1 cellular context compared by ENCODE assay signal in the genomic region with DNA sequence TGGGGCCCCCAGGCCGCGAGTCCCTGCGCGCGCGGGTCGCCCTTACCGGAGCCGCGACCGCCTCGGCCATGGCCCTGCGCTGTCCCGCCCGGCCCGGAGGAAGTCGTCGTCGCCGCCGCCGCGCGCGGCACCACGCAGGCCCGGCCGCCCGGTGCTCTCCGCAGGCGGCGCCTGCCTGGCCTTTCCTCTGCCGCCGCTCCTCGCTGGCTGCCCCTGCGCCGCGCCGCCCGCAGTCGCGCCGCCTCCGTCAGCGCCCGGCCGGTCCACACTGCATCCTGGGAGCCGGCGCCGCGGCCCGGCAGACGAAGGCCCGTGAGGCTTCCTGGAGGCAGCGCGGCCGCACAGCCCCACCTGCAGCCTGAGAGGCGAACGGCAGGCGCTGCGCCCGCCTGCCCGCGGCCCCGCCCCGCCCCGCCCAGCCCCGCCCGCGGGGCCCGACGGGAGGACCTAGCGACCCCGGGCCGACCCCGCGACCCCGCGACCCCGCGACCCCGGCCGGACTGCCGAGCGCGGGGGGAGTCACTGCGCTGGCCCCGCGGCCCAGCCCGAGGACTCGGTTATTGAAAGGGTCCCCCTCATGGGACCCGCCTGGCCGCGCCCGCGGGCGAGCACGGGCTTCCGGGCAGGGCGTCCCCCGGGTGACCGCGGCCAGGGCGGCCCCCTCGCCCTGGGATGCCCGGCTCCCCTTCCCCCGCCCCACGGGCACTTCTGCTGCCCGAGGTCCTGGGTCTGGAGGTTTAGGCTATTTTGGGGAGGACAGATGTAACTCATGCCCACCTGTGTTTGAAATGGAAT.
TF ChIP-seq lines count a peak whose summit lies in the region.

A gene (minus strand): TSS at position 343 of the 795 bp plus-strand sequence. CDS start 273 bp downstream, at position 70.

TF ChIP-seq in HepG2, 621 proteins besides CTCF, POLR2A, EP300 and RAD21 (continued from another document and continues in another):
- TF ChIP-seq KAT8 (CRISPR knock-in tag; IDR thresholded peaks at IDR 0.05) (no peak), SP1 (IDR thresholded peaks at IDR 0.05) (no peak), SP1 (CRISPR knock-in tag; IDR thresholded peaks at IDR 0.05) (0 out of 2 replicates have a peak, but pooled peaks have one; percentile 25), ZFY (CRISPR knock-in tag; IDR thresholded peaks at IDR 0.05) (peak; percentile 83; the same call in 1 of the 2 replicates), PHF8 (CRISPR knock-in tag; IDR thresholded peaks at IDR 0.05) (peak; percentile 58; the same call in 1 of the 2 replicates), ARNT (IDR thresholded peaks at IDR 0.05) (no peak), MTA3 (CRISPR knock-in tag; IDR thresholded peaks at IDR 0.05) (no peak), RBFOX2 (IDR thresholded peaks at IDR 0.05; ENCODE audit: low read depth, low read length) (peak; percentile 74), ZNF234 (CRISPR knock-in tag; conservative IDR thresholded peaks at IDR 0.05) (no peak), PAF1 (CRISPR knock-in tag; IDR thresholded peaks at IDR 0.05) (no peak), ZNF251 (CRISPR knock-in tag; IDR thresholded peaks at IDR 0.05) (no peak), NR2F1 (CRISPR knock-in tag; IDR thresholded peaks at IDR 0.05) (peak; percentile 26 to 74; a peak in 3 of 4 replicates), SPEN (CRISPR knock-in tag; IDR thresholded peaks at IDR 0.05; ENCODE audit: low read depth) (peak; percentile 55; the same call in 1 of the 2 replicates), KMT2A (CRISPR knock-in tag; IDR thresholded peaks at IDR 0.05) (peak; percentile 61; the same call in 1 of the 2 replicates), ZC3H13 (CRISPR knock-in tag; IDR thresholded peaks at IDR 0.05) (no peak), HDAC6 (IDR thresholded peaks at IDR 0.05; ENCODE audit: low read depth, low read length) (no peak), ZNF768 (CRISPR knock-in tag; IDR thresholded peaks at IDR 0.05) (peak; percentile 21; the same call in 1 of the 2 replicates), ZNF543 (CRISPR knock-in tag; IDR thresholded peaks at IDR 0.05) (0 out of 2 replicates have a peak, but pooled peaks have one; percentile 26), SRSF1 (optimal IDR thresholded peaks at IDR 0.05; ENCODE audit: low read depth, low read length) (no peak), REPIN1 (CRISPR knock-in tag; IDR thresholded peaks at IDR 0.05; ENCODE audit: borderline replicate concordance, low read depth) (0 out of 2 replicates have a peak, but pooled peaks have one; percentile 17), SP4 (CRISPR knock-in tag; IDR thresholded peaks at IDR 0.05) (peak; percentile 28), GATAD1 (CRISPR knock-in tag; IDR thresholded peaks at IDR 0.05) (peak; percentile 66), SAP130 (CRISPR knock-in tag; IDR thresholded peaks at IDR 0.05; ENCODE audit: low read depth) (peak; percentile 77), RARA (CRISPR knock-in tag; IDR thresholded peaks at IDR 0.05) (peak; percentile 63; the same call in 1 of the 2 replicates), KAT2B (IDR thresholded peaks at IDR 0.05; ENCODE audit: borderline replicate concordance, low read depth, low read length) (no peak), ZNF780A (CRISPR knock-in tag; IDR thresholded peaks at IDR 0.05) (no peak), ONECUT2 (CRISPR knock-in tag; IDR thresholded peaks at IDR 0.05) (no peak), DNMT1 (CRISPR knock-in tag; IDR thresholded peaks at IDR 0.05) (no peak)
- TF ChIP-seq, protein P1, sequence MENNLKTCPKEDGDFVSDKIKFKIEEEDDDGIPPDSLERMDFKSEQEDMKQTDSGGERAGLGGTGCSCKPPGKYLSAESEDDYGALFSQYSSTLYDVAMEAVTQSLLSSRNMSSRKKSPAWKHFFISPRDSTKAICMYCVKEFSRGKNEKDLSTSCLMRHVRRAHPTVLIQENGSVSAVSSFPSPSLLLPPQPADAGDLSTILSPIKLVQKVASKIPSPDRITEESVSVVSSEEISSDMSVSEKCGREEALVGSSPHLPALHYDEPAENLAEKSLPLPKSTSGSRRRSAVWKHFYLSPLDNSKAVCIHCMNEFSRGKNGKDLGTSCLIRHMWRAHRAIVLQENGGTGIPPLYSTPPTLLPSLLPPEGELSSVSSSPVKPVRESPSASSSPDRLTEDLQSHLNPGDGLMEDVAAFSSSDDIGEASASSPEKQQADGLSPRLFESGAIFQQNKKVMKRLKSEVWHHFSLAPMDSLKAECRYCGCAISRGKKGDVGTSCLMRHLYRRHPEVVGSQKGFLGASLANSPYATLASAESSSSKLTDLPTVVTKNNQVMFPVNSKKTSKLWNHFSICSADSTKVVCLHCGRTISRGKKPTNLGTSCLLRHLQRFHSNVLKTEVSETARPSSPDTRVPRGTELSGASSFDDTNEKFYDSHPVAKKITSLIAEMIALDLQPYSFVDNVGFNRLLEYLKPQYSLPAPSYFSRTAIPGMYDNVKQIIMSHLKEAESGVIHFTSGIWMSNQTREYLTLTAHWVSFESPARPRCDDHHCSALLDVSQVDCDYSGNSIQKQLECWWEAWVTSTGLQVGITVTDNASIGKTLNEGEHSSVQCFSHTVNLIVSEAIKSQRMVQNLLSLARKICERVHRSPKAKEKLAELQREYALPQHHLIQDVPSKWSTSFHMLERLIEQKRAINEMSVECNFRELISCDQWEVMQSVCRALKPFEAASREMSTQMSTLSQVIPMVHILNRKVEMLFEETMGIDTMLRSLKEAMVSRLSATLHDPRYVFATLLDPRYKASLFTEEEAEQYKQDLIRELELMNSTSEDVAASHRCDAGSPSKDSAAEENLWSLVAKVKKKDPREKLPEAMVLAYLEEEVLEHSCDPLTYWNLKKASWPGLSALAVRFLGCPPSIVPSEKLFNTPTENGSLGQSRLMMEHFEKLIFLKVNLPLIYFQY (CRISPR knock-in tag; IDR thresholded peaks at IDR 0.05; ENCODE audit: borderline replicate concordance): peak; percentile 38; the same call in 1 of the 2 replicates
- TF ChIP-seq, protein P2, sequence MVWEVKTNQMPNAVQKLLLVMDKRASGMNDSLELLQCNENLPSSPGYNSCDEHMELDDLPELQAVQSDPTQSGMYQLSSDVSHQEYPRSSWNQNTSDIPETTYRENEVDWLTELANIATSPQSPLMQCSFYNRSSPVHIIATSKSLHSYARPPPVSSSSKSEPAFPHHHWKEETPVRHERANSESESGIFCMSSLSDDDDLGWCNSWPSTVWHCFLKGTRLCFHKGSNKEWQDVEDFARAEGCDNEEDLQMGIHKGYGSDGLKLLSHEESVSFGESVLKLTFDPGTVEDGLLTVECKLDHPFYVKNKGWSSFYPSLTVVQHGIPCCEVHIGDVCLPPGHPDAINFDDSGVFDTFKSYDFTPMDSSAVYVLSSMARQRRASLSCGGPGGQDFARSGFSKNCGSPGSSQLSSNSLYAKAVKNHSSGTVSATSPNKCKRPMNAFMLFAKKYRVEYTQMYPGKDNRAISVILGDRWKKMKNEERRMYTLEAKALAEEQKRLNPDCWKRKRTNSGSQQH (CRISPR knock-in tag; IDR thresholded peaks at IDR 0.05; ENCODE audit: low read depth): peak; percentile 61; the same call in 1 of the 2 replicates
- TF ChIP-seq, protein P3, sequence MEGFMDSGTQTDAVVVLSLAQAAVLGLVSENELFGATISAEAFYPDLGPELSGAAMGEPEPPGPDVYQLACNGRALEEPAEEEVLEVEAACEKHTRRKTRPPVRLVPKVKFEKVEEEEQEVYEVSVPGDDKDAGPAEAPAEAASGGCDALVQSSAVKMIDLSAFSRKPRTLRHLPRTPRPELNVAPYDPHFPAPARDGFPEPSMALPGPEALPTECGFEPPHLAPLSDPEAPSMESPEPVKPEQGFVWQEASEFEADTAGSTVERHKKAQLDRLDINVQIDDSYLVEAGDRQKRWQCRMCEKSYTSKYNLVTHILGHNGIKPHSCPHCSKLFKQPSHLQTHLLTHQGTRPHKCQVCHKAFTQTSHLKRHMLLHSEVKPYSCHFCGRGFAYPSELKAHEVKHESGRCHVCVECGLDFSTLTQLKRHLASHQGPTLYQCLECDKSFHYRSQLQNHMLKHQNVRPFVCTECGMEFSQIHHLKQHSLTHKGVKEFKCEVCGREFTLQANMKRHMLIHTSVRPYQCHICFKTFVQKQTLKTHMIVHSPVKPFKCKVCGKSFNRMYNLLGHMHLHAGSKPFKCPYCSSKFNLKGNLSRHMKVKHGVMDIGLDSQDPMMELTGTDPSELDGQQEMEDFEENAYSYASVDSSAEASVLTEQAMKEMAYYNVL (CRISPR knock-in tag; IDR thresholded peaks at IDR 0.05; ENCODE audit: borderline replicate concordance): no peak
- TF ChIP-seq, protein P4, sequence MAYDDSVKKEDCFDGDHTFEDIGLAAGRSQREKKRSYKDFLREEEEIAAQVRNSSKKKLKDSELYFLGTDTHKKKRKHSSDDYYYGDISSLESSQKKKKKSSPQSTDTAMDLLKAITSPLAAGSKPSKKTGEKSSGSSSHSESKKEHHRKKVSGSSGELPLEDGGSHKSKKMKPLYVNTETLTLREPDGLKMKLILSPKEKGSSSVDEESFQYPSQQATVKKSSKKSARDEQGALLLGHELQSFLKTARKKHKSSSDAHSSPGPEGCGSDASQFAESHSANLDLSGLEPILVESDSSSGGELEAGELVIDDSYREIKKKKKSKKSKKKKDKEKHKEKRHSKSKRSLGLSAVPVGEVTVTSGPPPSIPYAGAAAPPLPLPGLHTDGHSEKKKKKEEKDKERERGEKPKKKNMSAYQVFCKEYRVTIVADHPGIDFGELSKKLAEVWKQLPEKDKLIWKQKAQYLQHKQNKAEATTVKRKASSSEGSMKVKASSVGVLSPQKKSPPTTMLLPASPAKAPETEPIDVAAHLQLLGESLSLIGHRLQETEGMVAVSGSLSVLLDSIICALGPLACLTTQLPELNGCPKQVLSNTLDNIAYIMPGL (CRISPR knock-in tag; IDR thresholded peaks at IDR 0.05; ENCODE audit: borderline replicate concordance in 1 of 2, low read depth in 1 of 2): peak; percentile 76 to 82
- TF ChIP-seq, protein P5, sequence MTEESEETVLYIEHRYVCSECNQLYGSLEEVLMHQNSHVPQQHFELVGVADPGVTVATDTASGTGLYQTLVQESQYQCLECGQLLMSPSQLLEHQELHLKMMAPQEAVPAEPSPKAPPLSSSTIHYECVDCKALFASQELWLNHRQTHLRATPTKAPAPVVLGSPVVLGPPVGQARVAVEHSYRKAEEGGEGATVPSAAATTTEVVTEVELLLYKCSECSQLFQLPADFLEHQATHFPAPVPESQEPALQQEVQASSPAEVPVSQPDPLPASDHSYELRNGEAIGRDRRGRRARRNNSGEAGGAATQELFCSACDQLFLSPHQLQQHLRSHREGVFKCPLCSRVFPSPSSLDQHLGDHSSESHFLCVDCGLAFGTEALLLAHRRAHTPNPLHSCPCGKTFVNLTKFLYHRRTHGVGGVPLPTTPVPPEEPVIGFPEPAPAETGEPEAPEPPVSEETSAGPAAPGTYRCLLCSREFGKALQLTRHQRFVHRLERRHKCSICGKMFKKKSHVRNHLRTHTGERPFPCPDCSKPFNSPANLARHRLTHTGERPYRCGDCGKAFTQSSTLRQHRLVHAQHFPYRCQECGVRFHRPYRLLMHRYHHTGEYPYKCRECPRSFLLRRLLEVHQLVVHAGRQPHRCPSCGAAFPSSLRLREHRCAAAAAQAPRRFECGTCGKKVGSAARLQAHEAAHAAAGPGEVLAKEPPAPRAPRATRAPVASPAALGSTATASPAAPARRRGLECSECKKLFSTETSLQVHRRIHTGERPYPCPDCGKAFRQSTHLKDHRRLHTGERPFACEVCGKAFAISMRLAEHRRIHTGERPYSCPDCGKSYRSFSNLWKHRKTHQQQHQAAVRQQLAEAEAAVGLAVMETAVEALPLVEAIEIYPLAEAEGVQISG (CRISPR knock-in tag; IDR thresholded peaks at IDR 0.05): peak; percentile 95
- TF ChIP-seq, protein P6, sequence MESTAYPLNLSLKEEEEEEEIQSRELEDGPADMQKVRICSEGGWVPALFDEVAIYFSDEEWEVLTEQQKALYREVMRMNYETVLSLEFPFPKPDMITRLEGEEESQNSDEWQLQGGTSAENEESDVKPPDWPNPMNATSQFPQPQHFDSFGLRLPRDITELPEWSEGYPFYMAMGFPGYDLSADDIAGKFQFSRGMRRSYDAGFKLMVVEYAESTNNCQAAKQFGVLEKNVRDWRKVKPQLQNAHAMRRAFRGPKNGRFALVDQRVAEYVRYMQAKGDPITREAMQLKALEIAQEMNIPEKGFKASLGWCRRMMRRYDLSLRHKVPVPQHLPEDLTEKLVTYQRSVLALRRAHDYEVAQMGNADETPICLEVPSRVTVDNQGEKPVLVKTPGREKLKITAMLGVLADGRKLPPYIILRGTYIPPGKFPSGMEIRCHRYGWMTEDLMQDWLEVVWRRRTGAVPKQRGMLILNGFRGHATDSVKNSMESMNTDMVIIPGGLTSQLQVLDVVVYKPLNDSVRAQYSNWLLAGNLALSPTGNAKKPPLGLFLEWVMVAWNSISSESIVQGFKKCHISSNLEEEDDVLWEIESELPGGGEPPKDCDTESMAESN (CRISPR knock-in tag; conservative IDR thresholded peaks at IDR 0.05): 0 out of 2 replicates have a peak, but pooled peaks have one; percentile 8
- TF ChIP-seq, protein P7, sequence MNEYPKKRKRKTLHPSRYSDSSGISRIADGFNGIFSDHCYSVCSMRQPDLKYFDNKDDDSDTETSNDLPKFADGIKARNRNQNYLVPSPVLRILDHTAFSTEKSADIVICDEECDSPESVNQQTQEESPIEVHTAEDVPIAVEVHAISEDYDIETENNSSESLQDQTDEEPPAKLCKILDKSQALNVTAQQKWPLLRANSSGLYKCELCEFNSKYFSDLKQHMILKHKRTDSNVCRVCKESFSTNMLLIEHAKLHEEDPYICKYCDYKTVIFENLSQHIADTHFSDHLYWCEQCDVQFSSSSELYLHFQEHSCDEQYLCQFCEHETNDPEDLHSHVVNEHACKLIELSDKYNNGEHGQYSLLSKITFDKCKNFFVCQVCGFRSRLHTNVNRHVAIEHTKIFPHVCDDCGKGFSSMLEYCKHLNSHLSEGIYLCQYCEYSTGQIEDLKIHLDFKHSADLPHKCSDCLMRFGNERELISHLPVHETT (CRISPR knock-in tag; conservative IDR thresholded peaks at IDR 0.05): 0 out of 2 replicates have a peak, but pooled peaks have one; percentile 25
- TF ChIP-seq, protein P8, sequence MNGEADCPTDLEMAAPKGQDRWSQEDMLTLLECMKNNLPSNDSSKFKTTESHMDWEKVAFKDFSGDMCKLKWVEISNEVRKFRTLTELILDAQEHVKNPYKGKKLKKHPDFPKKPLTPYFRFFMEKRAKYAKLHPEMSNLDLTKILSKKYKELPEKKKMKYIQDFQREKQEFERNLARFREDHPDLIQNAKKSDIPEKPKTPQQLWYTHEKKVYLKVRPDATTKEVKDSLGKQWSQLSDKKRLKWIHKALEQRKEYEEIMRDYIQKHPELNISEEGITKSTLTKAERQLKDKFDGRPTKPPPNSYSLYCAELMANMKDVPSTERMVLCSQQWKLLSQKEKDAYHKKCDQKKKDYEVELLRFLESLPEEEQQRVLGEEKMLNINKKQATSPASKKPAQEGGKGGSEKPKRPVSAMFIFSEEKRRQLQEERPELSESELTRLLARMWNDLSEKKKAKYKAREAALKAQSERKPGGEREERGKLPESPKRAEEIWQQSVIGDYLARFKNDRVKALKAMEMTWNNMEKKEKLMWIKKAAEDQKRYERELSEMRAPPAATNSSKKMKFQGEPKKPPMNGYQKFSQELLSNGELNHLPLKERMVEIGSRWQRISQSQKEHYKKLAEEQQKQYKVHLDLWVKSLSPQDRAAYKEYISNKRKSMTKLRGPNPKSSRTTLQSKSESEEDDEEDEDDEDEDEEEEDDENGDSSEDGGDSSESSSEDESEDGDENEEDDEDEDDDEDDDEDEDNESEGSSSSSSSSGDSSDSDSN (CRISPR knock-in tag; IDR thresholded peaks at IDR 0.05): peak; percentile 71; the same call in 1 of the 2 replicates
